Comparison of ENCODE assay signal across 9 cellular contexts in the genomic region with DNA sequence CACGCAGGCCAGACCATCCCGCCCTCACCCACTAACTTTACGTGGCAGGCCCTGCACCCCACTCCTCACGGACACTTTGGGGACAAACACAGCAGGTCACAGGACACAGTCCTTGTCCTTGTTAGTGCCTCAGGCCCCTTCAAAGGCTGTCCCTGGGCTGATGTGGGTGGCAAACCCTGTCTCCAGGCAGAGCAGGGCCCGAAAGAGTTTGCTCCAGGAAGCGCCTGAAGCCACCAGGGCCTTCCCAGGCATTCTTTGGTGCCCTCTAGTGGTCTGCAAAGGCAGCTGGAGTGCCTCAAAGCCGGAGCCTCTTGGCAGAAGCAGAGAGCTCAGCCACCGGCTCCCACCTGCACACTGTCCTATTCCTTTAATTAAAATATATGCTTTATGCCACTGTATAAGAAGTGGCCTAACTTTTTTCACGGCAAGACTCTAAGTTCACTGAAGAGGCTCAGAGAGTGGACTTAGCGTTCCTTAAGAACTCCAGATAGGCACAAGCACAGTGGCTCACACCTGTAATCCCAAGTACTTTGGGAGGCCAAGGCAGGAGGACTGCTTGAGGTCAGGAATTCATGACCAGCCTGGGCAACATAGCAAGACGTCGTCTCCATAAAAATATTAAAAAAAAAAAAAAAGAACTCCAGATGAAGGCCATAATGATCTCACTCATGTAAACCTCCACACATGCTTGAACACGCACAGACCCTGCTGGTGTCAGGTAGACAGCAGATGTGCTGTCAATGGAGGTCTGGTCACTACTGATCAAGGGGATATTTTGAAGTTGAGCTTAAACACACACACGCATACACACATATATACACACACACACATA. TPM values are rescaled to one million over a fixed set of nuclear protein-coding genes. Genes with fewer than 3 reads are reported as not detected.
A peak's percentile ranks its signal among the peaks of the same experiment; 100 is the strongest.
DNase-seq lines count a peak whose midpoint lies in the region; ATAC-seq, FAIRE-seq and TF ChIP-seq lines count a peak whose summit lies in the region.
"Had no signal": no experiment of that assay in that cellular context is flagged by ENCODE, and none has a peak within 500 bp of the region (broad histone marks: within the 10 kb centered on the region; RNA-seq: fewer than 3 reads in every experiment).

No MANE protein-coding gene starts in this region.

- H3K36me3 Mint-ChIP-seq in activated T-helper 17 cell treated with anti-CD3 and anti-CD28 coated beads, Interleukin-2, amount 50 U/mL, for 72 hours (ENCODE audit: low read depth), result peaks cover 62% of the 10 kb centered on the region

- H3K36me3 ChIP-seq in HUES64 (ENCODE audit: insufficient read depth, low read length), result peaks cover 42% of the 10 kb centered on the region
- H3K36me3 ChIP-seq in neural cell (ENCODE audit: insufficient read depth, low read length), result no peaks in the 10 kb centered on the region

- H3K27ac ChIP-seq in HUES64 (ENCODE audit: low read depth, low read length), result no peak overlapping the region
- no peak overlapping the region for H3K27ac ChIP-seq in neural cell (ENCODE audit: low read length)

- no peak overlapping the region for H3K4me2 ChIP-seq in neural cell (ENCODE audit: low read length)

- no peaks in the 10 kb centered on the region for H3K27me3 ChIP-seq in HUES64 (ENCODE audit: insufficient read depth, low read length)
- no peaks in the 10 kb centered on the region for H3K27me3 ChIP-seq in neural cell (ENCODE audit: insufficient read depth, low read depth, low read length)

- TF ChIP-seq EP300 in neural cell (conservative IDR thresholded peaks at IDR 0.05; ENCODE audit: poor library complexity, severe bottlenecking), result no peak

- FAIRE-seq in D721Med (lab: Jason Lieb, UNC), result no peak

- peaks cover 4% of the 10 kb centered on the region for H3K4me1 Mint-ChIP-seq in activated T-helper 17 cell treated with anti-CD3 and anti-CD28 coated beads, Interleukin-2, amount 50 U/mL, for 72 hours

- no peaks in the 10 kb centered on the region for H3K79me2 ChIP-seq in neural cell (replicated peaks; ENCODE audit: insufficient read depth, low read length)

- DNase-seq in D721Med (ENCODE audit: insufficient read length, low spot score) (peak; percentile 38), RPMI8226 (peak; percentile 86), fibroblast of peridontal ligament (ENCODE audit: extremely low read depth) (peak; percentile 91)
- DNase-seq in stimulated activated naive CD4-positive, alpha-beta T cell treated with Interleukin-2 at 50 U/mL for 16 hours (lab: John Stamatoyannopoulos, UW), result peak; percentile 74

- H3K27me3 Mint-ChIP-seq in activated T-helper 17 cell treated with anti-CD3 and anti-CD28 coated beads, Interleukin-2, amount 50 U/mL, for 72 hours, result no peaks in the 10 kb centered on the region

- H3K9me3 ChIP-seq in HUES64 (ENCODE audit: insufficient read depth, low read depth, low read length), result no peaks in the 10 kb centered on the region
- H3K9me3 ChIP-seq in neural cell (ENCODE audit: low read length), result no peaks in the 10 kb centered on the region

- H3K4me3 ChIP-seq in HUES64 (ENCODE audit: low read length), result no peak overlapping the region
- no peak overlapping the region for H3K4me3 ChIP-seq in neural cell (ENCODE audit: low read length)

- no peaks in the 10 kb centered on the region for H3K9me3 Mint-ChIP-seq in activated T-helper 17 cell treated with anti-CD3 and anti-CD28 coated beads, Interleukin-2, amount 50 U/mL, for 72 hours
- H3K9me3 Mint-ChIP-seq: dendritic cell treated with granulocyte-macrophage colony-stimulating factor and Interleukin-4, amounts not matched to agents 40 ng/mL and 50 ng/mL, for 4 days had no signal

- no peaks in the 10 kb centered on the region for H3K9me2 ChIP-seq in neural cell (ENCODE audit: insufficient read depth, low read length)

- WGBS in HUES64, result 60% methylated on average over 13 of the region's 14 CpGs

- no peak overlapping the region for H2AFZ ChIP-seq in neural cell (ENCODE audit: low read depth, low read length)

- peak overlapping the region; percentile 80 for H3K27ac Mint-ChIP-seq in activated T-helper 17 cell treated with anti-CD3 and anti-CD28 coated beads, Interleukin-2, amount 50 U/mL, for 72 hours
- H3K27ac Mint-ChIP-seq: dendritic cell treated with granulocyte-macrophage colony-stimulating factor and Interleukin-4, amounts not matched to agents 40 ng/mL and 50 ng/mL, for 4 days had no signal

- H4K20me1 ChIP-seq in neural cell (ENCODE audit: insufficient read depth), result no peaks in the 10 kb centered on the region

- H3F3A ChIP-seq in neural cell (ENCODE audit: insufficient read depth, low read length, poor library complexity, severe bottlenecking), result no peaks in the 10 kb centered on the region

- peak overlapping the region; percentile 21 for H3K4me3 Mint-ChIP-seq in activated T-helper 17 cell treated with anti-CD3 and anti-CD28 coated beads, Interleukin-2, amount 50 U/mL, for 72 hours
- H3K4me3 Mint-ChIP-seq: dendritic cell treated with granulocyte-macrophage colony-stimulating factor and Interleukin-4, amounts not matched to agents 40 ng/mL and 50 ng/mL, for 4 days had no signal

- H3K4me1 ChIP-seq in HUES64 (ENCODE audit: insufficient read depth, low read length), result no peaks in the 10 kb centered on the region

- peak; percentile 95 for ATAC-seq in activated T-helper 17 cell treated with anti-CD3 and anti-CD28 coated beads, Interleukin-2, amount 50 U/mL, for 72 hours (replicated peaks)
- ATAC-seq in HG03520 (IDR thresholded peaks at IDR 0.05; ENCODE audit: unreplicated experiment), result no peak

- TF ChIP-seq CTCF in D721Med (IDR thresholded peaks at IDR 0.05; ENCODE audit: insufficient read depth, missing control alignments), result peak; percentile 94
- peak; percentile 95 for TF ChIP-seq CTCF in neural cell (IDR thresholded peaks at IDR 0.05; ENCODE audit: poor library complexity, severe bottlenecking)

- H3K9ac ChIP-seq in HUES64 (ENCODE audit: low read depth, low read length) (peak overlapping the region; percentile 56; the same call in 1 of the 2 replicates), neural cell (ENCODE audit: low read length) (no peak overlapping the region)

- peak; percentile 95 for TF ChIP-seq RAD21 in neural cell (conservative IDR thresholded peaks at IDR 0.05)

TF ChIP-seq in neural cell, 6 proteins besides CTCF, POLR2A, EP300 and RAD21:
- TF ChIP-seq, protein P1, sequence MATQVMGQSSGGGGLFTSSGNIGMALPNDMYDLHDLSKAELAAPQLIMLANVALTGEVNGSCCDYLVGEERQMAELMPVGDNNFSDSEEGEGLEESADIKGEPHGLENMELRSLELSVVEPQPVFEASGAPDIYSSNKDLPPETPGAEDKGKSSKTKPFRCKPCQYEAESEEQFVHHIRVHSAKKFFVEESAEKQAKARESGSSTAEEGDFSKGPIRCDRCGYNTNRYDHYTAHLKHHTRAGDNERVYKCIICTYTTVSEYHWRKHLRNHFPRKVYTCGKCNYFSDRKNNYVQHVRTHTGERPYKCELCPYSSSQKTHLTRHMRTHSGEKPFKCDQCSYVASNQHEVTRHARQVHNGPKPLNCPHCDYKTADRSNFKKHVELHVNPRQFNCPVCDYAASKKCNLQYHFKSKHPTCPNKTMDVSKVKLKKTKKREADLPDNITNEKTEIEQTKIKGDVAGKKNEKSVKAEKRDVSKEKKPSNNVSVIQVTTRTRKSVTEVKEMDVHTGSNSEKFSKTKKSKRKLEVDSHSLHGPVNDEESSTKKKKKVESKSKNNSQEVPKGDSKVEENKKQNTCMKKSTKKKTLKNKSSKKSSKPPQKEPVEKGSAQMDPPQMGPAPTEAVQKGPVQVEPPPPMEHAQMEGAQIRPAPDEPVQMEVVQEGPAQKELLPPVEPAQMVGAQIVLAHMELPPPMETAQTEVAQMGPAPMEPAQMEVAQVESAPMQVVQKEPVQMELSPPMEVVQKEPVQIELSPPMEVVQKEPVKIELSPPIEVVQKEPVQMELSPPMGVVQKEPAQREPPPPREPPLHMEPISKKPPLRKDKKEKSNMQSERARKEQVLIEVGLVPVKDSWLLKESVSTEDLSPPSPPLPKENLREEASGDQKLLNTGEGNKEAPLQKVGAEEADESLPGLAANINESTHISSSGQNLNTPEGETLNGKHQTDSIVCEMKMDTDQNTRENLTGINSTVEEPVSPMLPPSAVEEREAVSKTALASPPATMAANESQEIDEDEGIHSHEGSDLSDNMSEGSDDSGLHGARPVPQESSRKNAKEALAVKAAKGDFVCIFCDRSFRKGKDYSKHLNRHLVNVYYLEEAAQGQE (IDR thresholded peaks at IDR 0.05; ENCODE audit: borderline replicate concordance), result no peak
- TF ChIP-seq SMC3 (conservative IDR thresholded peaks at IDR 0.05; ENCODE audit: poor library complexity), result peak; percentile 91

RNA-seq across cellular contexts. Expression of a gene that starts 11.1 kb away (rescaled TPM):
- 50.6 TPM for polyA plus RNA-seq in HUES64 (2013, experiment 1 of 2)
- 59.2 TPM for polyA plus RNA-seq in HUES64 (2013, experiment 2 of 2)
- 100 to 1,000 TPM in 1 of 2 donors, 10 to 100 TPM in 1; 87.9 to 114 TPM for total RNA-seq in activated T-helper 17 cell treated with anti-CD3 and anti-CD28 coated beads, Interleukin-2, amount 50 U/mL, for 72 hours
- 26.2 and 44.3 TPM in 2 replicates for polyA plus RNA-seq in neural cell
- polyA minus RNA-seq in neural cell, result 14.6 and 16.2 TPM in 2 replicates

RNA-seq across cellular contexts. Expression of a gene that starts 36.5 kb away (rescaled TPM):
- 19.4 TPM for polyA plus RNA-seq in HUES64 (2013, experiment 1 of 2)
- polyA plus RNA-seq in HUES64 (2013, experiment 2 of 2), result 22.1 TPM
- 10 to 100 TPM; 12.3 to 18.0 TPM for total RNA-seq in activated T-helper 17 cell treated with anti-CD3 and anti-CD28 coated beads, Interleukin-2, amount 50 U/mL, for 72 hours
- polyA plus RNA-seq in neural cell, result 7.9 and 9.6 TPM in 2 replicates
- polyA minus RNA-seq in neural cell, result 16.8 and 18.0 TPM in 2 replicates

RNA-seq across cellular contexts. Expression of a gene that starts 58.6 kb away (rescaled TPM):
- polyA plus RNA-seq in HUES64 (2013, experiment 1 of 2), result 165 TPM
- 178 TPM for polyA plus RNA-seq in HUES64 (2013, experiment 2 of 2)
- 100 to 1,000 TPM; 307 to 329 TPM for total RNA-seq in activated T-helper 17 cell treated with anti-CD3 and anti-CD28 coated beads, Interleukin-2, amount 50 U/mL, for 72 hours
- 114 and 133 TPM in 2 replicates for polyA plus RNA-seq in neural cell
- 142 and 147 TPM in 2 replicates for polyA minus RNA-seq in neural cell

Comparison
In these comparisons a context has a peak if more than half of its experiments do, and no peak if none do; other contexts are left out.
1. DNase-seq: peak in every context shown above with its lines; median percentile 91 in fibroblast of peridontal ligament; 86 in RPMI8226; 74 in stimulated activated naive CD4-positive, alpha-beta T cell treated with Interleukin-2 at 50 U/mL for 16 hours; 38 in D721Med.